8 cellular contexts compared by ENCODE assay signal in genomic region chr20:11890331-11891080, GRCh38. TPM values are rescaled to one million over a fixed set of nuclear protein-coding genes. Genes with fewer than 3 reads are reported as not detected.
A peak's percentile ranks its signal among the peaks of the same experiment; 100 is the strongest.
DNase-seq lines count a peak whose midpoint lies in the region; ATAC-seq and TF ChIP-seq lines count a peak whose summit lies in the region.

No MANE protein-coding gene starts in this region.

- POLR2A ChIA-PET in PC-3 (lab: Charles Lee; ENCODE audit: unreplicated experiment) = no interaction called here

- no peak overlapping the region for H3K27ac Mint-ChIP-seq in CD14-positive monocyte
- H3K27ac Mint-ChIP-seq in activated naive CD4-positive, alpha-beta T cell treated with anti-CD3 and anti-CD28 coated beads, Interleukin-2, amount 50 U/mL, for 24 hours = no peak overlapping the region

- H3K9me3 ChIP-seq in PC-3 (ENCODE audit: low read length) (no peaks in the 10 kb centered on the region), neutrophil (no peaks in the 10 kb centered on the region), tibial artery (no peaks in the 10 kb centered on the region)

- no peaks in the 10 kb centered on the region for H3F3A ChIP-seq in PC-3 (ENCODE audit: low read length, unreplicated experiment)

- H3K36me3 ChIP-seq in PC-3 (ENCODE audit: low read depth, low read length) (no peaks in the 10 kb centered on the region), neutrophil (no peaks in the 10 kb centered on the region), tibial artery (no peaks in the 10 kb centered on the region)

- H3K4me1 ChIP-seq in PC-3 (ENCODE audit: insufficient read depth, low read length) (peaks cover 24% of the 10 kb centered on the region), neutrophil (ENCODE audit: control insufficient read depth in 1 of 2, insufficient read depth in 1 of 2, low read depth in 1 of 2, low read length in 1 of 2) (peaks cover 20% of the 10 kb centered on the region in 2 experiments), tibial artery (peaks cover 0 to 17% (median 11%) of the 10 kb centered on the region in 4 donors)

- peaks cover 14% of the 10 kb centered on the region; the same call in 1 of the 2 replicates for H4K20me1 ChIP-seq in PC-3 (ENCODE audit: low read length)

- TF ChIP-seq CTCF in CD14-positive monocyte (IDR thresholded peaks at IDR 0.05) (no peak), PC-3 (conservative IDR thresholded peaks at IDR 0.05; ENCODE audit: low read depth, low read length) (no peak), neutrophil (IDR thresholded peaks at IDR 0.05) (no peak), tibial artery (IDR thresholded peaks at IDR 0.05) (peak in 1 of 2 experiments; percentile 27)

- H3K4me3 ChIP-seq in PC-3 (ENCODE audit: low read length) (peak overlapping the region; percentile 82), neutrophil (ENCODE audit: low read depth in 1 of 2, low read length in 1 of 2) (peak overlapping the region; percentile 60 to 62), tibial artery (peak overlapping the region; percentile 90)

- H3K4me1 Mint-ChIP-seq in CD14-positive monocyte = peaks cover 24% of the 10 kb centered on the region
- peaks cover 24% of the 10 kb centered on the region for H3K4me1 Mint-ChIP-seq in activated naive CD4-positive, alpha-beta T cell treated with anti-CD3 and anti-CD28 coated beads, Interleukin-2, amount 50 U/mL, for 24 hours

- peak; percentile 69 for ATAC-seq in GM19463 (IDR thresholded peaks at IDR 0.05; ENCODE audit: unreplicated experiment)
- peak; percentile 67 for ATAC-seq in PC-3

- peak overlapping the region; percentile 80 for H3K9ac ChIP-seq in PC-3 (ENCODE audit: low read length)

- no TSS peak for BruUV-seq in PC-3 (replicated peaks; lab: Mats Ljungman, UMichigan)

- intact Hi-C loops in CD14-positive monocyte (cut with micrococcal nuclease) (no loop called here), PC-3 (cut with micrococcal nuclease) (loop anchor here (5.0 kb wide), 1 partner anchor 78 kb away; no protein-coding TSS in a partner anchor), head of caudate nucleus (cut with DNase I) (no loop called here), tibial artery (cut with DNase I; ENCODE audit: low total_unique reads) (no loop called here)

- H3K27ac ChIP-seq in PC-3 (ENCODE audit: low read length) (peak overlapping the region; percentile 55), neutrophil (no peak overlapping the region), tibial artery (peak overlapping the region; percentile 82 to 93)

- H3K27me3 ChIP-seq in PC-3 (ENCODE audit: low read length) (no peaks in the 10 kb centered on the region), neutrophil (peaks cover 34% of the 10 kb centered on the region), tibial artery (no peaks in the 10 kb centered on the region)

- peak overlapping the region; percentile 73 to 80 for H3K4me3 Mint-ChIP-seq in CD14-positive monocyte
- H3K4me3 Mint-ChIP-seq in activated naive CD4-positive, alpha-beta T cell treated with anti-CD3 and anti-CD28 coated beads, Interleukin-2, amount 50 U/mL, for 24 hours = peak overlapping the region; percentile 81

- H3K27me3 Mint-ChIP-seq in CD14-positive monocyte (ENCODE audit: low read depth in 3 of 3) = peaks cover 1 to 21% (median 7%) of the 10 kb centered on the region in 3 donors
- peaks cover 15% of the 10 kb centered on the region for H3K27me3 Mint-ChIP-seq in activated naive CD4-positive, alpha-beta T cell treated with anti-CD3 and anti-CD28 coated beads, Interleukin-2, amount 50 U/mL, for 24 hours

- H3K4me2 ChIP-seq in PC-3 (ENCODE audit: low read length) = peak overlapping the region; percentile 96

- peak; percentile 49 for DNase-seq in CD14-positive monocyte (ENCODE audit: low spot score)
- DNase-seq in HuH-7 (ENCODE audit: low spot score) = peak; percentile 95
- DNase-seq in PC-3 = peak; percentile 97
- DNase-seq in head of caudate nucleus = peak; percentile 92 to 99 (median 97)
- DNase-seq in tibial artery = peak; percentile 83 to 90

- H2AFZ ChIP-seq in PC-3 (ENCODE audit: low read length) = peak overlapping the region; percentile 93

- H3K79me2 ChIP-seq in PC-3 (ENCODE audit: low read length) = peaks cover 44% of the 10 kb centered on the region

- peaks cover 0 to 4% (median 0%) of the 10 kb centered on the region in 7 donors for H3K9me3 Mint-ChIP-seq in CD14-positive monocyte
- H3K9me3 Mint-ChIP-seq in activated naive CD4-positive, alpha-beta T cell treated with anti-CD3 and anti-CD28 coated beads, Interleukin-2, amount 50 U/mL, for 24 hours = no peaks in the 10 kb centered on the region

- no peaks in the 10 kb centered on the region for H3K9me2 ChIP-seq in PC-3 (replicated peaks; ENCODE audit: low read length)

- CTCF ChIA-PET in PC-3 (lab: Charles Lee) = no interaction called here

- H3K36me3 Mint-ChIP-seq in CD14-positive monocyte = no peaks in the 10 kb centered on the region
- no peaks in the 10 kb centered on the region for H3K36me3 Mint-ChIP-seq in activated naive CD4-positive, alpha-beta T cell treated with anti-CD3 and anti-CD28 coated beads, Interleukin-2, amount 50 U/mL, for 24 hours

RNA-seq across cellular contexts. Expression of gene BTBD3, which starts 27.2 kb away (rescaled TPM):
- polyA plus RNA-seq in CD14-positive monocyte = 1 to 10 TPM; 4.4 to 5.5 TPM
- 21.6 and 31.4 TPM in 2 replicates for total RNA-seq in PC-3 (2014; rRNA removed)
